Comparison of ENCODE assay signal across 30 cellular contexts in the genomic region with DNA sequence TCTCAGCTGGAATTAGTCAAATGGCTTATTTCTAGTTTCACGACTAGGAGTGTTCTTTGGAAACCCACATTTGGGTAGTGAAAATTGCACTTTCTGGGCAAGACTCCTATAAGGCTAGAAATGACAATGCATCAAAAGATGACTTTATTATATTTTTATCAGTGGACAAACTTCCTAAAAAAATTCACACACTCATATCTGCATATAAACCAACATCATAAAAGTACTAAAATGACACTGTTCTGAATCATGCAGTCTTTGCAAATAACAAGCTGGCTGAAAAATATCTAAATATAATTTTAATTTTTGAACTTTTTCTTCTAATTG. TPM values are rescaled to one million over a fixed set of nuclear protein-coding genes. Genes with fewer than 3 reads are reported as not detected.
DNase-seq lines count a peak whose midpoint lies in the region; ATAC-seq and TF ChIP-seq lines count a peak whose summit lies in the region.
"Had no signal": no experiment of that assay in that cellular context is flagged by ENCODE, and none has a peak within 500 bp of the region (broad histone marks: within the 10 kb centered on the region; RNA-seq: fewer than 3 reads in every experiment).

No MANE protein-coding gene starts in this region.

- intact Hi-C loops in tibial artery (cut with DNase I; ENCODE audit: low total_unique reads), result loop anchor here (5.0 kb wide), 1 partner anchor 135 kb away; no protein-coding TSS in a partner anchor

- no peaks in the 10 kb centered on the region for H3K9me3 Mint-ChIP-seq in activated T-cell treated with anti-CD3 and anti-CD28 coated beads, Interleukin-2, amount 50 U/mL, for 24 hours
- no peaks in the 10 kb centered on the region for H3K9me3 Mint-ChIP-seq in chondrocyte (ENCODE audit: low read depth)
- H3K9me3 Mint-ChIP-seq in natural killer cell treated with Interleukin-12 subunit alpha and Interleukin-12 subunit beta and Interleukin-15 and Interleukin-18, amount 100 ng/mL, for 72 hours, result no peaks in the 10 kb centered on the region
- no peaks in the 10 kb centered on the region for H3K9me3 Mint-ChIP-seq in CD8-positive, alpha-beta memory T cell
- H3K9me3 Mint-ChIP-seq: activated naive CD8-positive, alpha-beta T cell treated with anti-CD3 and anti-CD28 coated beads, Interleukin-2, amount 50 U/mL, for 24 hours; nephron; type B pancreatic cell had no signal

- no peaks in the 10 kb centered on the region for H3K27me3 Mint-ChIP-seq in activated T-cell treated with anti-CD3 and anti-CD28 coated beads, Interleukin-2, amount 50 U/mL, for 24 hours
- H3K27me3 Mint-ChIP-seq in chondrocyte (ENCODE audit: low read depth), result no peaks in the 10 kb centered on the region
- H3K27me3 Mint-ChIP-seq in natural killer cell treated with Interleukin-12 subunit alpha and Interleukin-12 subunit beta and Interleukin-15 and Interleukin-18, amount 100 ng/mL, for 72 hours, result no peaks in the 10 kb centered on the region
- peaks cover 0 to 3% of the 10 kb centered on the region in 2 donors for H3K27me3 Mint-ChIP-seq in CD8-positive, alpha-beta memory T cell
- H3K27me3 Mint-ChIP-seq: activated naive CD8-positive, alpha-beta T cell treated with anti-CD3 and anti-CD28 coated beads, Interleukin-2, amount 50 U/mL, for 24 hours; type B pancreatic cell had no signal

- POLR2A ChIA-PET in CD8-positive, alpha-beta memory T cell (lab: Charles Lee), result no interaction called here

- peaks cover 24 to 33% (median 24%) of the 10 kb centered on the region in 3 donors for H3K36me3 ChIP-seq in tibial artery
- H3K36me3 ChIP-seq in CD8-positive, alpha-beta memory T cell (ENCODE audit: insufficient read depth, low read length), result peaks cover 13% of the 10 kb centered on the region
- H3K36me3 ChIP-seq: HAP-1 had no signal

- TF ChIP-seq CTCF in chondrocyte (IDR thresholded peaks at IDR 0.05) (no peak), tibial artery (IDR thresholded peaks at IDR 0.05) (no peak), GM13977 (IDR thresholded peaks at IDR 0.05; ENCODE audit: extremely low read depth, insufficient read depth, missing control alignments) (no peak)

- H3K27ac Mint-ChIP-seq in activated T-cell treated with anti-CD3 and anti-CD28 coated beads, Interleukin-2, amount 50 U/mL, for 24 hours, result peak overlapping the region; percentile 88
- peak overlapping the region; percentile 60 for H3K27ac Mint-ChIP-seq in chondrocyte (ENCODE audit: unreplicated experiment)
- peak overlapping the region; percentile 90 to 91 for H3K27ac Mint-ChIP-seq in natural killer cell treated with Interleukin-12 subunit alpha and Interleukin-12 subunit beta and Interleukin-15 and Interleukin-18, amount 100 ng/mL, for 72 hours
- H3K27ac Mint-ChIP-seq in CD8-positive, alpha-beta memory T cell, result peak overlapping the region in 3 of 8 donors; percentile 33 to 94 (median 87)

- H3K4me3 Mint-ChIP-seq in activated T-cell treated with anti-CD3 and anti-CD28 coated beads, Interleukin-2, amount 50 U/mL, for 24 hours, result no peak overlapping the region
- no peak overlapping the region for H3K4me3 Mint-ChIP-seq in chondrocyte (ENCODE audit: unreplicated experiment)
- peak overlapping the region; percentile 81 for H3K4me3 Mint-ChIP-seq in natural killer cell treated with Interleukin-12 subunit alpha and Interleukin-12 subunit beta and Interleukin-15 and Interleukin-18, amount 100 ng/mL, for 72 hours
- H3K4me3 Mint-ChIP-seq in CD8-positive, alpha-beta memory T cell, result no peak overlapping the region
- H3K4me3 Mint-ChIP-seq: activated naive CD8-positive, alpha-beta T cell treated with anti-CD3 and anti-CD28 coated beads, Interleukin-2, amount 50 U/mL, for 24 hours; nephron; type B pancreatic cell had no signal

- no peak overlapping the region for H3K4me3 ChIP-seq in tibial artery
- no peak overlapping the region for H3K4me3 ChIP-seq in CD8-positive, alpha-beta memory T cell (ENCODE audit: low read length)
- H3K4me3 ChIP-seq: A549, esophagus squamous epithelium, gastroesophageal sphincter, GM12878, HAP-1, Peyer's patch, right atrium auricular region, stomach had no signal

- in situ Hi-C loops in GM13977 (cut with MboI; ENCODE audit: low pct_unique_long_range_greater_than_20kb, low sequenced_read_pairs, unreplicated experiment), result no loop called here

- peak in 1 of 2 donors; percentile 35 for ATAC-seq in natural killer cell treated with Interleukin-12 subunit alpha and Interleukin-12 subunit beta and Interleukin-15 and Interleukin-18, amount 100 ng/mL, for 72 hours
- ATAC-seq in HG02763 (IDR thresholded peaks at IDR 0.05; ENCODE audit: unreplicated experiment), result no peak
- ATAC-seq: activated naive CD8-positive, alpha-beta T cell treated with anti-CD3 and anti-CD28 coated beads, Interleukin-2, amount 50 U/mL, for 24 hours; gastroesophageal sphincter; left ventricle myocardium superior had no signal

- H3K36me3 Mint-ChIP-seq in activated T-cell treated with anti-CD3 and anti-CD28 coated beads, Interleukin-2, amount 50 U/mL, for 24 hours (ENCODE audit: low read depth), result peaks cover 45% of the 10 kb centered on the region
- peaks cover 22% of the 10 kb centered on the region for H3K36me3 Mint-ChIP-seq in chondrocyte (ENCODE audit: low read depth)
- H3K36me3 Mint-ChIP-seq in natural killer cell treated with Interleukin-12 subunit alpha and Interleukin-12 subunit beta and Interleukin-15 and Interleukin-18, amount 100 ng/mL, for 72 hours, result peaks cover 20% of the 10 kb centered on the region
- H3K36me3 Mint-ChIP-seq in CD8-positive, alpha-beta memory T cell, result peaks cover 12 to 56% (median 20%) of the 10 kb centered on the region in 3 donors

- no peaks in the 10 kb centered on the region for H3K27me3 ChIP-seq in tibial artery
- H3K27me3 ChIP-seq in CD8-positive, alpha-beta memory T cell (ENCODE audit: insufficient read depth, low read length, poor library complexity, severe bottlenecking), result no peaks in the 10 kb centered on the region
- H3K27me3 ChIP-seq: esophagus squamous epithelium, gastroesophageal sphincter, Peyer's patch, right atrium auricular region, stomach had no signal

- peaks cover 32% of the 10 kb centered on the region for H3K4me1 Mint-ChIP-seq in activated T-cell treated with anti-CD3 and anti-CD28 coated beads, Interleukin-2, amount 50 U/mL, for 24 hours (ENCODE audit: low read depth)
- H3K4me1 Mint-ChIP-seq in chondrocyte (ENCODE audit: low read depth), result peaks cover 38% of the 10 kb centered on the region
- peaks cover 40 to 57% of the 10 kb centered on the region in 2 donors for H3K4me1 Mint-ChIP-seq in natural killer cell treated with Interleukin-12 subunit alpha and Interleukin-12 subunit beta and Interleukin-15 and Interleukin-18, amount 100 ng/mL, for 72 hours (ENCODE audit: low read depth in 2 of 2)
- peaks cover 26 to 40% (median 40%) of the 10 kb centered on the region in 3 donors for H3K4me1 Mint-ChIP-seq in CD8-positive, alpha-beta memory T cell

- CTCF ChIA-PET in CD8-positive, alpha-beta memory T cell (lab: Charles Lee), result no interaction called here

- peaks cover 0 to 38% (median 22%) of the 10 kb centered on the region in 4 donors for H3K4me1 ChIP-seq in tibial artery
- peaks cover 9% of the 10 kb centered on the region for H3K4me1 ChIP-seq in CD8-positive, alpha-beta memory T cell (ENCODE audit: insufficient read depth, low read length)
- H3K4me1 ChIP-seq: parathyroid adenoma had no signal

- DNase-seq in activated T-cell treated with anti-CD3 and anti-CD28 coated beads, Interleukin-2, amount 50 U/mL, for 24 hours, result no peak
- DNase-seq in activated T-cell treated with anti-CD3 and anti-CD28 coated beads, Interleukin-2, amount 50 U/mL, for 1 hour, result no peak
- DNase-seq in chondrocyte (ENCODE audit: low spot score) (no peak), tibial artery (no peak), GM13977 (ENCODE audit: low spot score) (no peak)
- no peak for DNase-seq in natural killer cell treated with Interleukin-12 subunit alpha and Interleukin-12 subunit beta and Interleukin-15 and Interleukin-18, amount 100 ng/mL, for 72 hours (ENCODE audit: low spot score)
- DNase-seq in CD8-positive, alpha-beta memory T cell, result no peak
- DNase-seq: activated CD4-positive, alpha-beta T cell treated with anti-CD3 and anti-CD28 coated beads for 1 hour; activated effector memory CD4-positive, alpha-beta T cell treated with anti-CD3 and anti-CD28 coated beads, Interleukin-2, amount 50 U/mL, for 16 hours; activated naive CD8-positive, alpha-beta T cell treated with anti-CD3 and anti-CD28 coated beads, Interleukin-2, amount 50 U/mL, for 24 hours; COR-L47; esophagus squamous epithelium; left ventricle myocardium superior; NCI-H146; NCI-H2171; NCI-H526; Peyer's patch; stimulated activated CD4-positive, alpha-beta T cell treated with anti-CD3 and anti-CD28 coated beads, Interleukin-4, amount 100 ng/mL, for 4 hours; stomach; T-helper 1 cell had no signal

- no peaks in the 10 kb centered on the region for H3K9me3 ChIP-seq in tibial artery
- H3K9me3 ChIP-seq in CD8-positive, alpha-beta memory T cell (ENCODE audit: low read length), result no peaks in the 10 kb centered on the region
- H3K9me3 ChIP-seq: A549, esophagus squamous epithelium, gastroesophageal sphincter, HAP-1, Peyer's patch, right atrium auricular region, stomach had no signal

- peak overlapping the region; percentile 62 to 66 for H3K27ac ChIP-seq in tibial artery
- H3K27ac ChIP-seq in CD8-positive, alpha-beta memory T cell (ENCODE audit: low read depth, low read length), result no peak overlapping the region
- H3K27ac ChIP-seq: gastroesophageal sphincter, KMS-11, parathyroid adenoma, right atrium auricular region had no signal

RNA-seq across cellular contexts. Expression of a gene that starts 17.6 kb away (rescaled TPM):
- 12.1 to 19.9 TPM (median 16.9 TPM) in 3 replicates for total RNA-seq in chondrocyte
- 10 to 100 TPM; 27.6 to 42.7 TPM for total RNA-seq in natural killer cell treated with Interleukin-12 subunit alpha and Interleukin-12 subunit beta and Interleukin-15 and Interleukin-18, amount 100 ng/mL, for 72 hours
- 1 to 10 TPM; 7.2 to 8.1 TPM for total RNA-seq in CD8-positive, alpha-beta memory T cell
- polyA plus RNA-seq in CD8-positive, alpha-beta memory T cell, result 10.5 TPM

RNA-seq across cellular contexts. Expression of a gene that starts 28.9 kb away (rescaled TPM):
- 0.21 to 1.2 TPM (median 0.35 TPM) in 3 replicates for total RNA-seq in chondrocyte
- under 1 TPM; 0.55 to 0.84 TPM for total RNA-seq in natural killer cell treated with Interleukin-12 subunit alpha and Interleukin-12 subunit beta and Interleukin-15 and Interleukin-18, amount 100 ng/mL, for 72 hours
- total RNA-seq in CD8-positive, alpha-beta memory T cell, result under 1 TPM; 0.64 to 0.77 TPM
- polyA plus RNA-seq in CD8-positive, alpha-beta memory T cell, result 0.99 TPM

RNA-seq across cellular contexts. Expression of a gene that starts 38.8 kb away (rescaled TPM):
- 45.0 to 50.7 TPM (median 48.6 TPM) in 3 replicates for total RNA-seq in chondrocyte
- 10 to 100 TPM; 43.0 to 64.4 TPM for total RNA-seq in natural killer cell treated with Interleukin-12 subunit alpha and Interleukin-12 subunit beta and Interleukin-15 and Interleukin-18, amount 100 ng/mL, for 72 hours
- total RNA-seq in CD8-positive, alpha-beta memory T cell, result 10 to 100 TPM; 59.6 to 61.2 TPM
- 79.6 TPM for polyA plus RNA-seq in CD8-positive, alpha-beta memory T cell
